8 cellular contexts compared by ENCODE assay signal in genomic region chr4:164768516-164768915, GRCh38. TPM values are rescaled to one million over a fixed set of nuclear protein-coding genes. Genes with fewer than 3 reads are reported as not detected.
DNase-seq lines count a peak whose midpoint lies in the region; ATAC-seq and TF ChIP-seq lines count a peak whose summit lies in the region.

No MANE protein-coding gene starts in this region.

- TF ChIP-seq POLR2A in right lobe of liver (IDR thresholded peaks at IDR 0.05) (no peak), prostate gland (IDR thresholded peaks at IDR 0.05) (no peak)

- intact Hi-C loops in right lobe of liver (cut with DNase I) (no loop called here), prostate gland (cut with DNase I) (no loop called here), mucosa of descending colon (cut with DNase I, micrococcal nuclease) (no loop called here)

- ATAC-seq in HG02884 (IDR thresholded peaks at IDR 0.05; ENCODE audit: unreplicated experiment) = peak; percentile 51
- peak; percentile 75 for ATAC-seq in SK-N-SH treated with all-trans-retinoic acid at 6 μM for 48 hours
- ATAC-seq in right lobe of liver = no peak
- no peak for ATAC-seq in mucosa of descending colon

- H3K4me1 ChIP-seq in right lobe of liver (peaks cover 0 to 17% (median 4%) of the 10 kb centered on the region in 4 donors), prostate gland (replicated peaks) (no peaks in the 10 kb centered on the region), mucosa of descending colon (ENCODE audit: low read depth) (peaks cover 16% of the 10 kb centered on the region)

- peak; percentile 43 for TF ChIP-seq CTCF in GM06990 (IDR thresholded peaks at IDR 0.05; ENCODE audit: insufficient read depth, low read length, poor library complexity, severe bottlenecking)
- TF ChIP-seq CTCF in right lobe of liver (IDR thresholded peaks at IDR 0.05) = peak; percentile 27 to 49 (median 44)
- TF ChIP-seq CTCF in prostate gland (IDR thresholded peaks at IDR 0.05) = no peak
- no peak for TF ChIP-seq CTCF in coronary artery (IDR thresholded peaks at IDR 0.05)
- TF ChIP-seq CTCF in mucosa of descending colon (IDR thresholded peaks at IDR 0.05) = no peak

- H3K9me3 ChIP-seq in right lobe of liver (no peaks in the 10 kb centered on the region), prostate gland (no peaks in the 10 kb centered on the region), mucosa of descending colon (no peaks in the 10 kb centered on the region)

- H3K27ac ChIP-seq in right lobe of liver = no peak overlapping the region
- no peak overlapping the region for H3K27ac ChIP-seq in prostate gland
- H3K27ac ChIP-seq in coronary artery = no peak overlapping the region

- DNase-seq in GM06990 (ENCODE audit: extremely low read depth, insufficient read length) (no peak), right lobe of liver (no peak), prostate gland (ENCODE audit: low spot score) (no peak), NCI-H345 treated with DMSO at 0.1 percent for 48 hours (lab: John Stamatoyannopoulos, UW; ENCODE audit: unreplicated experiment) (no peak), coronary artery (ENCODE audit: low spot score) (no peak), mucosa of descending colon (no peak)

- no peak overlapping the region for H3K4me3 ChIP-seq in GM06990 (replicated peaks; ENCODE audit: low read depth, low read length)
- H3K4me3 ChIP-seq in right lobe of liver = no peak overlapping the region
- no peak overlapping the region for H3K4me3 ChIP-seq in prostate gland
- H3K4me3 ChIP-seq in coronary artery = no peak overlapping the region
- no peak overlapping the region for H3K4me3 ChIP-seq in mucosa of descending colon

- H3K36me3 ChIP-seq in GM06990 (ENCODE audit: control insufficient read depth, insufficient read depth, low read length) (no peaks in the 10 kb centered on the region), right lobe of liver (no peaks in the 10 kb centered on the region), prostate gland (no peaks in the 10 kb centered on the region), mucosa of descending colon (ENCODE audit: low read depth) (no peaks in the 10 kb centered on the region)

- WGBS in right lobe of liver (ENCODE audit: insufficient coverage, low coverage, low lambda C conversion rate, missing lambda C conversion rate) = 24% methylated on average over 5 of the region's 5 CpGs
- WGBS in prostate gland = 60% methylated on average over 5 of the region's 5 CpGs

- H3K27me3 ChIP-seq in GM06990 (replicated peaks; ENCODE audit: control insufficient read depth, insufficient read depth, low read length) (no peaks in the 10 kb centered on the region), right lobe of liver (no peaks in the 10 kb centered on the region), prostate gland (replicated peaks; ENCODE audit: insufficient read depth) (no peaks in the 10 kb centered on the region)

TF ChIP-seq in SK-N-SH treated with all-trans-retinoic acid at 6 μM for 48 hours, 23 proteins besides CTCF, POLR2A, EP300 and RAD21:
- TF ChIP-seq ZFP3 (CRISPR knock-in tag; IDR thresholded peaks at IDR 0.05) = no peak
- TF ChIP-seq ARNTL (CRISPR knock-in tag; IDR thresholded peaks at IDR 0.05; ENCODE audit: borderline replicate concordance, low read depth) = no peak
- TF ChIP-seq, protein P1, sequence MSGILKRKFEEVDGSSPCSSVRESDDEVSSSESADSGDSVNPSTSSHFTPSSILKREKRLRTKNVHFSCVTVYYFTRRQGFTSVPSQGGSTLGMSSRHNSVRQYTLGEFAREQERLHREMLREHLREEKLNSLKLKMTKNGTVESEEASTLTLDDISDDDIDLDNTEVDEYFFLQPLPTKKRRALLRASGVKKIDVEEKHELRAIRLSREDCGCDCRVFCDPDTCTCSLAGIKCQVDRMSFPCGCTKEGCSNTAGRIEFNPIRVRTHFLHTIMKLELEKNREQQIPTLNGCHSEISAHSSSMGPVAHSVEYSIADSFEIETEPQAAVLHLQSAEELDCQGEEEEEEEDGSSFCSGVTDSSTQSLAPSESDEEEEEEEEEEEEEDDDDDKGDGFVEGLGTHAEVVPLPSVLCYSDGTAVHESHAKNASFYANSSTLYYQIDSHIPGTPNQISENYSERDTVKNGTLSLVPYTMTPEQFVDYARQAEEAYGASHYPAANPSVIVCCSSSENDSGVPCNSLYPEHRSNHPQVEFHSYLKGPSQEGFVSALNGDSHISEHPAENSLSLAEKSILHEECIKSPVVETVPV (CRISPR knock-in tag; IDR thresholded peaks at IDR 0.05) = no peak
- TF ChIP-seq TSHZ2 (CRISPR knock-in tag; IDR thresholded peaks at IDR 0.05) = no peak
- TF ChIP-seq ISL1 (CRISPR knock-in tag; IDR thresholded peaks at IDR 0.05) = no peak
- no peak for TF ChIP-seq ZNF565 (CRISPR knock-in tag; conservative IDR thresholded peaks at IDR 0.05; ENCODE audit: low read depth)
- TF ChIP-seq RARB (CRISPR knock-in tag; IDR thresholded peaks at IDR 0.05) = no peak
- TF ChIP-seq BACH2 (CRISPR knock-in tag; IDR thresholded peaks at IDR 0.05; ENCODE audit: borderline replicate concordance) = no peak
- no peak for TF ChIP-seq ESRRG (CRISPR knock-in tag; IDR thresholded peaks at IDR 0.05)
- no peak for TF ChIP-seq PATZ1 (CRISPR knock-in tag; IDR thresholded peaks at IDR 0.05; ENCODE audit: borderline replicate concordance)
- no peak for TF ChIP-seq ZC3H10 (CRISPR knock-in tag; IDR thresholded peaks at IDR 0.05)
- no peak for TF ChIP-seq SNAI2 (CRISPR knock-in tag; IDR thresholded peaks at IDR 0.05)
- TF ChIP-seq GLIS3 (CRISPR knock-in tag; IDR thresholded peaks at IDR 0.05) = no peak
- TF ChIP-seq ZFP30 (CRISPR knock-in tag; IDR thresholded peaks at IDR 0.05) = no peak

RNA-seq across cellular contexts. Expression of gene SMIM31, which starts 14.6 kb away (rescaled TPM):
- total RNA-seq in right lobe of liver (under 1 TPM in 1 of 6 experiments, not detected in 5; 0.71 TPM), prostate gland (1 to 10 TPM in 1 of 2 donors, under 1 TPM in 1; 0.96 to 1.8 TPM), mucosa of descending colon (10 to 100 TPM; 11.0 to 37.8 (median 32.5) TPM)

Comparison
In these comparisons a context has a peak if more than half of its experiments do, and no peak if none do; other contexts are left out.
1. CTCF ChIP-seq: peak in GM06990 (single experiment) and right lobe of liver (4 of 4); none in prostate gland (0 of 4), coronary artery (single experiment) and mucosa of descending colon (single experiment).
2. ATAC-seq: peak in HG02884 (single experiment) and SK-N-SH treated with all-trans-retinoic acid at 6 μM for 48 hours (single experiment); none in right lobe of liver (0 of 4) and mucosa of descending colon (single experiment).
3. RNA of gene SMIM31, which starts 14.6 kb away (total RNA-seq): 11.0 to 37.8 TPM in mucosa of descending colon; 0.96 to 1.8 TPM in prostate gland and 0.71 TPM in right lobe of liver; every median in the first group is over 4 times any median in the second.